ENCODE assay signal across 16 cellular contexts in the genomic region with DNA sequence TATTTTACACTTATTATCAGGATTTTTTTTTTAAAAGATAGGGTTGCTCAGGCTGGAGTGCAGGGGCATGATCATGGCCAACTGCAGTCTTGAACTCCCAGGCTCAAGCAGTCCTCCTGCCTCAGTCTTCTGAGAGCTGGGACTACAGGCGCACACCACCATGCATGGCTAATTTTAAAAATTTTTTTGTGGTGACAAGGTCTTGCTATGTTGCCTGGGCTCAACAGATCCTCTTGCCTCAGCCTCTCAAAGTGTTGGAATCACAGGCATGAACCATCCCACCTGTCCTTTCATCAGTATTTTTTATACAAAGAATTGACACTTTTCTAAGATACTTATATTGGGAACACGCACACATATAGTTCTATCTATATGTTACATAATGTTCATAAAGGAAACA.
DNase-seq lines count a peak whose midpoint lies in the region; ATAC-seq and TF ChIP-seq lines count a peak whose summit lies in the region.
"Had no signal": no experiment of that assay in that cellular context is flagged by ENCODE, and none has a peak within 500 bp of the region (broad histone marks: within the 10 kb centered on the region; RNA-seq: fewer than 3 reads in every experiment).

No MANE protein-coding gene starts in this region.

- no peak for DNase-seq in stimulated activated naive CD8-positive, alpha-beta T cell treated with anti-CD3 and anti-CD28 coated beads, Interleukin-15, Interleukin-2, amounts not matched to agents 100 U/mL and 50 U/mL, for 24 hours
- no peak for DNase-seq in activated CD4-positive, alpha-beta memory T cell treated with anti-CD3 and anti-CD28 coated beads for 36 hours
- DNase-seq in upper lobe of left lung (no peak), GM10248 (ENCODE audit: extremely low spot score) (no peak), BE2C (no peak)
- DNase-seq: GM23248; NCI-H345; SJCRH30; stimulated activated CD4-positive, alpha-beta T cell treated with anti-CD3 and anti-CD28 coated beads, Interleukin-2, amount 100 ng/mL, for 48 hours; stimulated activated CD8-positive, alpha-beta memory T cell treated with anti-CD3 and anti-CD28 coated beads, Interleukin-4, amount 100 ng/mL, for 48 hours had no signal

- TF ChIP-seq POLR2A in upper lobe of left lung (IDR thresholded peaks at IDR 0.05) = no peak

- H3K36me3 ChIP-seq in upper lobe of left lung = no peaks in the 10 kb centered on the region
- H3K36me3 ChIP-seq in BE2C = no peaks in the 10 kb centered on the region
- H3K36me3 ChIP-seq: neural progenitor cell, right atrium auricular region, SJCRH30 had no signal

- no peaks in the 10 kb centered on the region for H3K9me3 Mint-ChIP-seq in stimulated activated naive CD8-positive, alpha-beta T cell treated with anti-CD3 and anti-CD28 coated beads, Interleukin-15, Interleukin-2, amounts not matched to agents 100 ng/mL and 50 ng/mL, for 24 hours
- no peaks in the 10 kb centered on the region for H3K9me3 Mint-ChIP-seq in activated CD4-positive, alpha-beta memory T cell treated with anti-CD3 and anti-CD28 coated beads for 36 hours

- H3K27ac ChIP-seq in layer of hippocampus (ENCODE audit: low read depth, low read length) = peak overlapping the region; percentile 91
- peak overlapping the region; percentile 70 to 90 (median 82) for H3K27ac ChIP-seq in upper lobe of left lung
- H3K27ac ChIP-seq: GM23248, neural progenitor cell, SJCRH30 had no signal

- 85 to 88% methylated on average over 2 of the region's 2 CpGs for WGBS in upper lobe of left lung, 2 donors

- H3K4me3 ChIP-seq in upper lobe of left lung (no peak overlapping the region), BE2C (ENCODE audit: low read depth, low read length) (no peak overlapping the region)
- H3K4me3 ChIP-seq: GM23248, neural progenitor cell, SJCRH30 had no signal

- no peak for TF ChIP-seq EP300 in upper lobe of left lung (IDR thresholded peaks at IDR 0.05)

- H3K27me3 ChIP-seq in layer of hippocampus (ENCODE audit: control insufficient read depth, insufficient read depth, low read length) (no peaks in the 10 kb centered on the region), upper lobe of left lung (no peaks in the 10 kb centered on the region), BE2C (no peaks in the 10 kb centered on the region)
- H3K27me3 ChIP-seq: neural progenitor cell, right atrium auricular region, SJCRH30 had no signal

- H3K4me1 ChIP-seq in upper lobe of left lung (peaks cover 44 to 66% (median 51%) of the 10 kb centered on the region in 4 donors), BE2C (peaks cover 23% of the 10 kb centered on the region)

- H3K9me3 ChIP-seq in upper lobe of left lung = no peaks in the 10 kb centered on the region
- no peaks in the 10 kb centered on the region for H3K9me3 ChIP-seq in BE2C
- H3K9me3 ChIP-seq: right atrium auricular region, SJCRH30 had no signal

- ATAC-seq in stimulated activated naive CD8-positive, alpha-beta T cell treated with anti-CD3 and anti-CD28 coated beads, Interleukin-15, Interleukin-2, amounts not matched to agents 100 U/mL and 50 U/mL, for 24 hours = no peak
- no peak for ATAC-seq in upper lobe of left lung (ENCODE audit: low FRiP score in 2 of 2)
- ATAC-seq in GM18909 (IDR thresholded peaks at IDR 0.05; ENCODE audit: poor library complexity, unreplicated experiment) = no peak

- no peak overlapping the region for H3K4me3 Mint-ChIP-seq in stimulated activated naive CD8-positive, alpha-beta T cell treated with anti-CD3 and anti-CD28 coated beads, Interleukin-15, Interleukin-2, amounts not matched to agents 100 ng/mL and 50 ng/mL, for 24 hours
- H3K4me3 Mint-ChIP-seq in activated CD4-positive, alpha-beta memory T cell treated with anti-CD3 and anti-CD28 coated beads for 36 hours = peak overlapping the region; percentile 79
- H3K4me3 Mint-ChIP-seq: neural progenitor cell had no signal

- POLR2A ChIA-PET in activated CD4-positive, alpha-beta memory T cell treated with anti-CD3 and anti-CD28 coated beads for 36 hours (lab: Charles Lee) = interaction anchor here (2.2 kb wide), 1 partner anchor 16 kb away, joined by 13 read pairs; no protein-coding TSS in a partner anchor
- POLR2A ChIA-PET in GM10248 (lab: Yijun Ruan, JAX) = no interaction called here

- no peaks in the 10 kb centered on the region for H3K27me3 Mint-ChIP-seq in stimulated activated naive CD8-positive, alpha-beta T cell treated with anti-CD3 and anti-CD28 coated beads, Interleukin-15, Interleukin-2, amounts not matched to agents 100 ng/mL and 50 ng/mL, for 24 hours
- no peaks in the 10 kb centered on the region for H3K27me3 Mint-ChIP-seq in activated CD4-positive, alpha-beta memory T cell treated with anti-CD3 and anti-CD28 coated beads for 36 hours
- H3K27me3 Mint-ChIP-seq: activated naive CD4-positive, alpha-beta T cell treated with anti-CD3 and anti-CD28 coated beads, Interleukin-2, amount 50 U/mL, for 24 hours had no signal

- H3K4me1 Mint-ChIP-seq in stimulated activated naive CD8-positive, alpha-beta T cell treated with anti-CD3 and anti-CD28 coated beads, Interleukin-15, Interleukin-2, amounts not matched to agents 100 ng/mL and 50 ng/mL, for 24 hours (ENCODE audit: low read depth) = peaks cover 100% of the 10 kb centered on the region
- H3K4me1 Mint-ChIP-seq in activated CD4-positive, alpha-beta memory T cell treated with anti-CD3 and anti-CD28 coated beads for 36 hours (ENCODE audit: low read depth) = peaks cover 97% of the 10 kb centered on the region

- H3K27ac Mint-ChIP-seq in stimulated activated naive CD8-positive, alpha-beta T cell treated with anti-CD3 and anti-CD28 coated beads, Interleukin-15, Interleukin-2, amounts not matched to agents 100 ng/mL and 50 ng/mL, for 24 hours = peak overlapping the region; percentile 95
- H3K27ac Mint-ChIP-seq in activated CD4-positive, alpha-beta memory T cell treated with anti-CD3 and anti-CD28 coated beads for 36 hours = peak overlapping the region; percentile 86
- H3K27ac Mint-ChIP-seq: neural progenitor cell had no signal

- peaks cover 29% of the 10 kb centered on the region for H3K36me3 Mint-ChIP-seq in stimulated activated naive CD8-positive, alpha-beta T cell treated with anti-CD3 and anti-CD28 coated beads, Interleukin-15, Interleukin-2, amounts not matched to agents 100 ng/mL and 50 ng/mL, for 24 hours (ENCODE audit: low read depth)
- H3K36me3 Mint-ChIP-seq in activated CD4-positive, alpha-beta memory T cell treated with anti-CD3 and anti-CD28 coated beads for 36 hours = peaks cover 5% of the 10 kb centered on the region

- intact Hi-C loops in activated CD4-positive, alpha-beta memory T cell treated with anti-CD3 and anti-CD28 coated beads for 36 hours (cut with micrococcal nuclease) = no loop called here

- CTCF ChIA-PET in activated CD4-positive, alpha-beta memory T cell treated with anti-CD3 and anti-CD28 coated beads for 36 hours (lab: Charles Lee) = interaction anchor here (0.9 to 4.6 kb wide), 3 partner anchors 8 to 14 kb away, joined by 3 to 18 read pairs (median 9); no protein-coding TSS in a partner anchor
- CTCF ChIA-PET in GM10248 (lab: Yijun Ruan, JAX) = interaction anchor here (0.9 to 6.0 kb wide), 4 partner anchors 11 to 42 kb away, joined by 3 to 32 read pairs (median 16); no protein-coding TSS in a partner anchor

- TF ChIP-seq CTCF in upper lobe of left lung (IDR thresholded peaks at IDR 0.05) (no peak), GM10248 (IDR thresholded peaks at IDR 0.05; ENCODE audit: control extremely low read depth, extremely low read depth, low read depth, missing control alignments) (no peak), BE2C (IDR thresholded peaks at IDR 0.05; ENCODE audit: low read depth, low read length) (no peak)
